ENCODE assay signal across 19 cellular contexts in the genomic region with DNA sequence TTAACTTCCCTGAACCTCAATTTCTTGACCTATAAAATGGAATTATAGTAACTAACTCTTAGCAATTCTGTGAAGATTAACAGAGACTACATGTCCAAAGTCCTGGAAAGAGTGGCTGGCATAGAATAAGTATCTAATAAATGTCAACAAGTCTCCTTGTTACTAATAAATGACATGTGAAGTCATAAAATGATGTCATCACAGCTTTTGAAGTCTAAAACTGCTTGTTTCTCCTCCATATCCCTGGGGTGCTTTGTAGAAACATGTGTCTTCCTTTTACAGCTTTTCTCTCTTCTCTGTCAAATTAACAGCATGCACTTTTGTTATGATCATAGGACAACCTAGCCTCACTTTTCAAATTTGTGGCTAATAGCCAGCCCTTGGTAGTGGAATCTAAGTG.
"Had no signal": no experiment of that assay in that cellular context is flagged by ENCODE, and none has a peak within 500 bp of the region (broad histone marks: within the 10 kb centered on the region; RNA-seq: fewer than 3 reads in every experiment).

No MANE protein-coding gene starts in this region.

- H3K4me1 ChIP-seq: left lung, parathyroid adenoma, upper lobe of left lung had no signal

- ATAC-seq: effector memory CD8-positive, alpha-beta T cell; left cardiac atrium; left lung; mucosa of descending colon; natural killer cell treated with Interleukin-12 subunit alpha and Interleukin-12 subunit beta and Interleukin-15 and Interleukin-18, amount 100 ng/mL, for 72 hours; stimulated activated naive B cell treated with anti-CD40 and anti-IgM and Interleukin-4, amounts not matched to agents 10 μg/mL and 1 μg/mL and 100 μg/mL, for 72 hours had no signal

- DNase-seq: cortex of kidney; effector memory CD8-positive, alpha-beta T cell; kidney; left cardiac atrium; left lung; mesenchymal stem cell; mucosa of descending colon; naive B cell; stimulated activated CD4-positive, alpha-beta T cell treated with anti-CD3 and anti-CD28 coated beads, Interleukin-15, amount 100 ng/mL, for 24 hours; stimulated activated CD4-positive, alpha-beta T cell treated with anti-CD3 and anti-CD28 coated beads, Interleukin-2, amount 100 ng/mL, for 48 hours; stimulated activated naive B cell treated with anti-CD40 and anti-IgM and Interleukin-4, amounts not matched to agents 10 μg/mL and 1 μg/mL and 100 μg/mL, for 72 hours; upper lobe of left lung had no signal

- H3K36me3 ChIP-seq: left lung, thoracic aorta, tibial nerve, upper lobe of left lung had no signal

- H3K79me2 ChIP-seq: parathyroid adenoma had no signal

- H3K9ac ChIP-seq: parathyroid adenoma had no signal

- H2AFZ ChIP-seq: parathyroid adenoma had no signal

- H3K27ac ChIP-seq: left lung, parathyroid adenoma, skin epidermis, thoracic aorta, tibial nerve, upper lobe of left lung had no signal

- FAIRE-seq: frontal cortex, kidney, urothelium cell line had no signal

- H3K4me3 ChIP-seq: left lung, mucosa of descending colon, skin epidermis, thoracic aorta, tibial nerve, upper lobe of left lung had no signal

- H3K9me3 ChIP-seq: left lung, mucosa of descending colon, thoracic aorta, tibial nerve, upper lobe of left lung had no signal

- H3K27me3 ChIP-seq: left lung, tibial nerve, upper lobe of left lung had no signal
